20 cellular contexts compared by ENCODE assay signal in the genomic region with DNA sequence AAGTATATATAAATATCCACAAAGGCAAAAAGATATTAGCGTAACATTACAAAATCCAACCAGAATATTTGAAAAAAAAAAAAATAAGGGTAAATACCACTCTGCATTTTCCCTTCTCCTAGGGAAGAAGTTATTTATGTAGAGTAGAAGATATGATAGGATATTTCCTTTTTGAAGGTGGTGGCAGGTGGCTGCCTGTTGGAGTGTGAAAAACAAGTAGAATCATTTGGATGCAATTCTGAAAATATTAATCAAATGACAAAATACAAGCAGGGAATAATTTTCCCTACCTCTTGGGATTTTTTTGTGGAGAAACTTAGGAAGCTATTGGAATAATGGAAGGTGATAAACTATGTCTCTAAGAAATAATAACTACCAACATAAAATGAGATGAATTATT.
DNase-seq lines count a peak whose midpoint lies in the region; ATAC-seq and TF ChIP-seq lines count a peak whose summit lies in the region.
"Had no signal": no experiment of that assay in that cellular context is flagged by ENCODE, and none has a peak within 500 bp of the region (broad histone marks: within the 10 kb centered on the region; RNA-seq: fewer than 3 reads in every experiment).

No MANE protein-coding gene starts in this region.

- no peak for TF ChIP-seq CTCF in ascending aorta (IDR thresholded peaks at IDR 0.05)

- intact Hi-C loops in ascending aorta (cut with DNase I) = no loop called here

- in situ Hi-C loops in G401 (cut with HindIII; ENCODE audit: low sequenced_read_pairs) = no loop called here

- no peaks in the 10 kb centered on the region for H3K9me3 ChIP-seq in ascending aorta
- H3K9me3 ChIP-seq: A549; BLaER1 treated with 17β-estradiol and CSF1 and Interleukin-3, amounts not matched to agents 10 nM and 100 nM; Caco-2 had no signal

- H3K4me1 ChIP-seq in ascending aorta = no peaks in the 10 kb centered on the region

- H3K27me3 ChIP-seq in ascending aorta = no peaks in the 10 kb centered on the region
- H3K27me3 ChIP-seq: BLaER1 treated with 17β-estradiol and CSF1 and Interleukin-3, amounts not matched to agents 10 nM and 100 nM had no signal

- H3K4me3 ChIP-seq in ascending aorta = no peak overlapping the region
- H3K4me3 ChIP-seq: A549; BLaER1 treated with 17β-estradiol and CSF1 and Interleukin-3, amounts not matched to agents 10 nM and 100 nM; GM12878 had no signal

- ATAC-seq in HG03432 (IDR thresholded peaks at IDR 0.05; ENCODE audit: unreplicated experiment) = no peak
- ATAC-seq: A549; CD8-positive, alpha-beta T cell; GM12878 had no signal

- H3K36me3 ChIP-seq in ascending aorta = no peaks in the 10 kb centered on the region
- H3K36me3 ChIP-seq: BLaER1 treated with 17β-estradiol and CSF1 and Interleukin-3, amounts not matched to agents 10 nM and 100 nM had no signal

- DNase-seq in NCI-H1694 treated with DMSO at 0.1 percent for 48 hours (lab: John Stamatoyannopoulos, UW) (peak; percentile 22), NCI-H1694 (lab: John Stamatoyannopoulos, UW) (no peak), G401 (ENCODE audit: low spot score) (peak; percentile 92), cerebellar cortex (ENCODE audit: low spot score) (peak; percentile 91), cerebellum (ENCODE audit: low spot score) (peak; percentile 65), SIG-M5 (lab: John Stamatoyannopoulos, UW) (no peak), ascending aorta (ENCODE audit: low spot score in 2 of 2) (no peak)
- DNase-seq: AML-193; Caco-2; Calu3; CD4-positive, alpha-beta T cell; CD8-positive, alpha-beta T cell; DMS79 treated with DMSO at 0.1 percent for 48 hours; GDM1 had no signal

- H3K27ac ChIP-seq in ascending aorta = no peak overlapping the region
- H3K27ac ChIP-seq: 22Rv1; A549; BLaER1 treated with 17β-estradiol and CSF1 and Interleukin-3, amounts not matched to agents 10 nM and 100 nM; C4-2B had no signal

Comparison
In these comparisons a context has a peak if more than half of its experiments do, and no peak if none do; other contexts are left out.
1. DNase-seq: peak in NCI-H1694 treated with DMSO at 0.1 percent for 48 hours (single experiment), G401 (single experiment), cerebellar cortex (single experiment) and cerebellum (single experiment); none in NCI-H1694 (single experiment), SIG-M5 (single experiment) and ascending aorta (0 of 2).